23 cellular contexts compared by ENCODE assay signal in genomic region chr7:127114739-127115265, GRCh38.
DNase-seq lines count a peak whose midpoint lies in the region; ATAC-seq and TF ChIP-seq lines count a peak whose summit lies in the region.
"Had no signal": no experiment of that assay in that cellular context is flagged by ENCODE, and none has a peak within 500 bp of the region (broad histone marks: within the 10 kb centered on the region; RNA-seq: fewer than 3 reads in every experiment).

No MANE protein-coding gene starts in this region.

- no peaks in the 10 kb centered on the region for H3K79me2 ChIP-seq in HCT116 (ENCODE audit: insufficient read depth, low read length)
- H3K79me2 ChIP-seq in mesendoderm (ENCODE audit: control insufficient read depth, insufficient read depth, low read length) = no peaks in the 10 kb centered on the region
- H3K79me2 ChIP-seq: parathyroid adenoma had no signal

- RAD21 ChIA-PET in HCT116 (lab: Charles Lee; ENCODE audit: low non-redundant PET in 1 of 2, low total read pairs in 2 of 2, uncharacterized antibody in 2 of 2, unreplicated experiment in 2 of 2) = no interaction called here

- no CpG with 5 or more reads among the region's 3 CpGs for WGBS in mesendoderm (ENCODE audit: extremely low coverage, insufficient coverage, low lambda C conversion rate)
- 49 to 69% methylated on average over 3 of the region's 3 CpGs for WGBS in lower leg skin, 2 donors

- H3K36me3 ChIP-seq in HCT116 (ENCODE audit: control insufficient read depth in 1 of 2, insufficient read depth in 2 of 2, low read length in 2 of 2) (no peaks in the 10 kb centered on the region), mesendoderm (ENCODE audit: control insufficient read depth, insufficient read depth, low read length) (no peaks in the 10 kb centered on the region)
- H3K36me3 ChIP-seq: gastrocnemius medialis, tibial nerve had no signal

- H3K4me2 ChIP-seq in HCT116 (ENCODE audit: low read length) = no peak overlapping the region
- no peak overlapping the region for H3K4me2 ChIP-seq in mesendoderm (ENCODE audit: low read length)

- H3K56ac ChIP-seq in mesendoderm (ENCODE audit: low read length) = no peak overlapping the region

- H4K20me1 ChIP-seq in HCT116 (ENCODE audit: insufficient read depth) = no peaks in the 10 kb centered on the region

- no peak for DNase-seq in HCT116 (ENCODE audit: low read depth, low spot score)
- DNase-seq in M059J (ENCODE audit: low read depth) = peak; percentile 1
- peak; percentile 10 for DNase-seq in mesendoderm
- DNase-seq in central memory CD4-positive, alpha-beta T cell = no peak
- DNase-seq in lower leg skin (ENCODE audit: low spot score in 2 of 2) = no peak
- DNase-seq in cerebellum (ENCODE audit: low spot score) = no peak
- DNase-seq: activated CD4-positive, alpha-beta T cell treated with anti-CD3 and anti-CD28 coated beads for 4 hours; activated gamma-delta T cell; caudate nucleus; gastrocnemius medialis; KG1; left cardiac atrium; NCI-H1092; NCI-H2081 treated with DMSO at 0.1 percent for 48 hours; NCI-H510A treated with DMSO at 0.1 percent for 48 hours; stimulated activated naive CD4-positive, alpha-beta T cell treated with Interleukin-2 at 50 U/mL for 16 hours; SW 1271 had no signal

- no peak overlapping the region for H2BK5ac ChIP-seq in mesendoderm (ENCODE audit: low read length)

- CTCF ChIA-PET in HCT116 (lab: Charles Lee) = no interaction called here

- intact Hi-C loops in HCT116 (cut with micrococcal nuclease) = no loop called here
- intact Hi-C loops in lower leg skin (cut with DNase I; ENCODE audit: low total_unique reads) = loop anchor here (5.0 kb wide), 1 partner anchor 712 kb away; no protein-coding TSS in a partner anchor

- peak; percentile 45 for ATAC-seq in GM18861 (IDR thresholded peaks at IDR 0.05; ENCODE audit: unreplicated experiment)
- ATAC-seq in HCT116 = peak; percentile 34; the same call in 1 of the 2 replicates
- ATAC-seq: esophagus mucosa, gastrocnemius medialis, left cardiac atrium, sciatic nerve had no signal

- H4K8ac ChIP-seq in mesendoderm (ENCODE audit: low read depth, low read length) = no peak overlapping the region

- BruUV-seq in HCT116 (replicated peaks; lab: Mats Ljungman, UMichigan) = no TSS peak

- no peak for TF ChIP-seq RAD21 in HCT116 (IDR thresholded peaks at IDR 0.05; ENCODE audit: low read depth)

- H3K4ac ChIP-seq in mesendoderm (ENCODE audit: low read depth, low read length) = no peak overlapping the region

- H3K27me3 ChIP-seq in HCT116 (ENCODE audit: insufficient read depth, low read length) = peaks cover 5% of the 10 kb centered on the region; the same call in 1 of the 2 replicates
- H3K27me3 ChIP-seq in mesendoderm (ENCODE audit: insufficient read depth, low read length, poor library complexity) = no peaks in the 10 kb centered on the region
- H3K27me3 ChIP-seq: gastrocnemius medialis, tibial nerve had no signal

- H2AFZ ChIP-seq in HCT116 (ENCODE audit: low read depth, low read length, poor library complexity, severe bottlenecking) = no peak overlapping the region
- H2AFZ ChIP-seq: parathyroid adenoma had no signal

- H2BK120ac ChIP-seq in mesendoderm (ENCODE audit: low read depth, low read length) = no peak overlapping the region

- H3K4me3 ChIP-seq in HCT116 (replicated peaks in 1 of 2; ENCODE audit: low read depth in 1 of 2, low read length in 2 of 2) (no peak overlapping the region), mesendoderm (ENCODE audit: low read length) (no peak overlapping the region), lower leg skin (ENCODE audit: low read depth, poor library complexity, severe bottlenecking) (no peak overlapping the region)
- H3K4me3 ChIP-seq: gastrocnemius medialis, tibial nerve had no signal

- H3K18ac ChIP-seq in mesendoderm (ENCODE audit: low read length) = no peak overlapping the region

- no peaks in the 10 kb centered on the region for H3K79me1 ChIP-seq in mesendoderm (ENCODE audit: low read length)

- H3K23ac ChIP-seq in mesendoderm (ENCODE audit: low read length) = no peak overlapping the region

- no peak overlapping the region for H4K5ac ChIP-seq in mesendoderm (ENCODE audit: low read length)

- no peaks in the 10 kb centered on the region for H3K9me2 ChIP-seq in HCT116 (ENCODE audit: insufficient read depth)

- no peak for TF ChIP-seq CTCF in HCT116 (IDR thresholded peaks at IDR 0.05 in 2 of 3, conservative IDR thresholded peaks at IDR 0.05 in 1 of 3; ENCODE audit: borderline replicate concordance in 1 of 3, insufficient read depth in 1 of 3, low read depth in 2 of 3, low read length in 2 of 3)
- no peak for TF ChIP-seq CTCF in lower leg skin (IDR thresholded peaks at IDR 0.05)

- H3K9me3 ChIP-seq in HCT116 (ENCODE audit: control insufficient read depth in 1 of 2, insufficient read depth in 1 of 2, low read depth in 1 of 2, low read length in 2 of 2) = no peaks in the 10 kb centered on the region
- H3K9me3 ChIP-seq: gastrocnemius medialis, tibial nerve had no signal

- H3K4me1 ChIP-seq in HCT116 (ENCODE audit: control insufficient read depth in 1 of 2, insufficient read depth in 2 of 2, low read length in 2 of 2) (no peaks in the 10 kb centered on the region; a peak in 1 of 4 replicates), mesendoderm (ENCODE audit: control insufficient read depth, low read depth, low read length) (no peaks in the 10 kb centered on the region)
- H3K4me1 ChIP-seq: gastrocnemius medialis, parathyroid adenoma, tibial nerve had no signal

- POLR2A ChIA-PET in HCT116 (lab: Charles Lee) = no interaction called here

- H3K9ac ChIP-seq in HCT116 (ENCODE audit: low read length) (no peak overlapping the region), mesendoderm (ENCODE audit: low read length) (no peak overlapping the region)
- H3K9ac ChIP-seq: parathyroid adenoma had no signal

- no peak overlapping the region for H3K27ac ChIP-seq in HCT116 (ENCODE audit: low read depth, low read length)
- H3K27ac ChIP-seq in mesendoderm (ENCODE audit: low read depth, low read length) = no peak overlapping the region
- H3K27ac ChIP-seq: gastrocnemius medialis, HL-60, parathyroid adenoma, tibial nerve had no signal

- H2AK5ac ChIP-seq in mesendoderm (ENCODE audit: low read length) = no peak overlapping the region

- H2BK15ac ChIP-seq in mesendoderm (replicated peaks; ENCODE audit: low read depth) = no peak overlapping the region

- no peak for TF ChIP-seq POLR2A in HCT116 (IDR thresholded peaks at IDR 0.05; ENCODE audit: borderline replicate concordance, extremely low read depth, insufficient read depth, insufficient read length)
- no peak for TF ChIP-seq POLR2A in lower leg skin (IDR thresholded peaks at IDR 0.05)

TF ChIP-seq in HCT116, 20 proteins besides CTCF, POLR2A, EP300 and RAD21:
- TF ChIP-seq FOSL1 (IDR thresholded peaks at IDR 0.05; ENCODE audit: low read depth) (0 out of 2 replicates have a peak, but pooled peaks have one; percentile 12), ZNF274 (IDR thresholded peaks at IDR 0.05; ENCODE audit: low read depth, low read length) (no peak)
- TF ChIP-seq, protein P1, sequence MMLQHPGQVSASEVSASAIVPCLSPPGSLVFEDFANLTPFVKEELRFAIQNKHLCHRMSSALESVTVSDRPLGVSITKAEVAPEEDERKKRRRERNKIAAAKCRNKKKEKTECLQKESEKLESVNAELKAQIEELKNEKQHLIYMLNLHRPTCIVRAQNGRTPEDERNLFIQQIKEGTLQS (IDR thresholded peaks at IDR 0.05) = no peak

Comparison
In these comparisons a context has a peak if more than half of its experiments do, and no peak if none do; other contexts are left out.
1. DNase-seq: peak in M059J (single experiment) and mesendoderm (single experiment); none in HCT116 (single experiment), central memory CD4-positive, alpha-beta T cell (single experiment), lower leg skin (0 of 2) and cerebellum (single experiment).